ENCODE assay signal across 26 cellular contexts in genomic region chr4:133188433-133189175, GRCh38. TPM values are rescaled to one million over a fixed set of nuclear protein-coding genes. Genes with fewer than 3 reads are reported as not detected.
DNase-seq lines count a peak whose midpoint lies in the region; ATAC-seq, FAIRE-seq and TF ChIP-seq lines count a peak whose summit lies in the region.
"Had no signal": no experiment of that assay in that cellular context is flagged by ENCODE, and none has a peak within 500 bp of the region (broad histone marks: within the 10 kb centered on the region; RNA-seq: fewer than 3 reads in every experiment).

No MANE protein-coding gene starts in this region.

- H3K36me3 ChIP-seq in GM23338 (ENCODE audit: insufficient read depth) (no peaks in the 10 kb centered on the region), OCI-LY1 (ENCODE audit: insufficient read depth, low read length) (no peaks in the 10 kb centered on the region), WERI-Rb-1 (no peaks in the 10 kb centered on the region)
- H3K36me3 ChIP-seq: heart left ventricle, left lung had no signal

- H3K36me3 Mint-ChIP-seq in GM23338 (ENCODE audit: low read depth) = no peaks in the 10 kb centered on the region
- H3K36me3 Mint-ChIP-seq in mesothelial cell of epicardium = no peaks in the 10 kb centered on the region
- H3K36me3 Mint-ChIP-seq: activated naive CD8-positive, alpha-beta T cell; CD14-positive monocyte; IgD-negative memory B cell; stimulated activated naive B cell treated with anti-CD40 and anti-IgM and Interleukin-4, amounts not matched to agents 10 μg/mL and 1 μg/mL and 100 μg/mL, for 72 hours had no signal

- no peak for ATAC-seq in GM23338
- ATAC-seq: activated T-helper 17 cell treated with anti-CD3 and anti-CD28 coated beads, Interleukin-2, amount 50 U/mL, for 72 hours; heart left ventricle; left lung; stimulated activated naive B cell treated with anti-CD40 and anti-IgM and Interleukin-4, amounts not matched to agents 10 μg/mL and 1 μg/mL and 100 μg/mL, for 72 hours had no signal

- H3K9me2 ChIP-seq in GM23338 (ENCODE audit: insufficient read depth) = no peaks in the 10 kb centered on the region
- H3K9me2 ChIP-seq in OCI-LY1 (ENCODE audit: low read depth, low read length) = no peaks in the 10 kb centered on the region

- H3K4me3 ChIP-seq in GM23338 (no peak overlapping the region), OCI-LY1 (ENCODE audit: low read depth, low read length, poor library complexity, severe bottlenecking) (peak overlapping the region; percentile 23), WERI-Rb-1 (ENCODE audit: low read depth, low read length) (no peak overlapping the region)
- H3K4me3 ChIP-seq: heart left ventricle, left lung, testis had no signal

- no peak for TF ChIP-seq POLR2A in GM12892 (IDR thresholded peaks at IDR 0.05; ENCODE audit: low read depth, low read length)

- H3K4me2 ChIP-seq in GM23338 (no peak overlapping the region), OCI-LY1 (ENCODE audit: low read length) (peak overlapping the region; percentile 59)

- peak; percentile 47 for FAIRE-seq in frontal cortex (lab: Jason Lieb, UNC)
- FAIRE-seq in GM12892 (lab: Jason Lieb, UNC) = no peak
- FAIRE-seq: GM12891 had no signal

- H3K27me3 Mint-ChIP-seq in GM23338 (ENCODE audit: insufficient read depth, low read depth, poor library complexity) (no peaks in the 10 kb centered on the region), mesothelial cell of epicardium (ENCODE audit: low read depth) (no peaks in the 10 kb centered on the region)
- H3K27me3 Mint-ChIP-seq: activated naive CD8-positive, alpha-beta T cell; activated T-helper 17 cell treated with anti-CD3 and anti-CD28 coated beads, Interleukin-2, amount 50 U/mL, for 72 hours; brain; IgD-negative memory B cell; stimulated activated naive B cell treated with anti-CD40 and anti-IgM and Interleukin-4, amounts not matched to agents 10 μg/mL and 1 μg/mL and 100 μg/mL, for 72 hours had no signal

- H4K20me1 ChIP-seq in GM23338 (replicated peaks; ENCODE audit: insufficient read depth) = no peaks in the 10 kb centered on the region
- no peaks in the 10 kb centered on the region for H4K20me1 ChIP-seq in OCI-LY1 (ENCODE audit: insufficient read depth, low read length)

- H3K79me2 ChIP-seq in GM23338 (replicated peaks; ENCODE audit: insufficient read depth) (no peaks in the 10 kb centered on the region), OCI-LY1 (ENCODE audit: insufficient read depth, low read length) (no peaks in the 10 kb centered on the region)

- peak; percentile 17 for DNase-seq in ELR (ENCODE audit: low read depth)
- no peak for DNase-seq in GM23338 (ENCODE audit: low spot score)
- DNase-seq in frontal cortex (ENCODE audit: low spot score in 2 of 2) = no peak
- no peak for DNase-seq in GM12892 (ENCODE audit: insufficient read length)
- no peak for DNase-seq in CD1c-positive myeloid dendritic cell (ENCODE audit: extremely low spot score)
- DNase-seq in mesothelial cell of epicardium (ENCODE audit: low spot score in 2 of 2, unreplicated experiment in 2 of 2) = no peak
- no peak for DNase-seq in WERI-Rb-1
- DNase-seq: activated CD4-positive, alpha-beta T cell treated with anti-CD3 and anti-CD28 coated beads for 48 hours; cortex of kidney; DMS 273 treated with DMSO at 0.1 percent for 48 hours; heart left ventricle; left lung; MV-4-11; NCI-H187; NCI-H510A; nephron progenitor cell; stimulated activated naive B cell treated with anti-CD40 and anti-IgM and Interleukin-4, amounts not matched to agents 10 μg/mL and 1 μg/mL and 100 μg/mL, for 72 hours; SW 1271; testis had no signal

- no peaks in the 10 kb centered on the region for H3K27me3 ChIP-seq in GM23338 (ENCODE audit: insufficient read depth)
- no peaks in the 10 kb centered on the region for H3K27me3 ChIP-seq in OCI-LY1 (ENCODE audit: insufficient read depth, low read length)
- H3K27me3 ChIP-seq in WERI-Rb-1 (ENCODE audit: insufficient read depth, low read depth, severe bottlenecking) = no peaks in the 10 kb centered on the region
- H3K27me3 ChIP-seq: heart left ventricle, left lung, testis had no signal

- H3K27ac ChIP-seq in GM23338 (ENCODE audit: low read depth) = no peak overlapping the region
- no peak overlapping the region for H3K27ac ChIP-seq in OCI-LY1 (ENCODE audit: low read depth, low read length, poor library complexity, severe bottlenecking)
- H3K27ac ChIP-seq in WERI-Rb-1 = no peak overlapping the region
- H3K27ac ChIP-seq: heart left ventricle, left lung, testis had no signal

- H3F3A ChIP-seq in GM23338 (replicated peaks; ENCODE audit: low read depth) (no peaks in the 10 kb centered on the region), OCI-LY1 (ENCODE audit: insufficient read depth, low read length) (no peaks in the 10 kb centered on the region)

- no peaks in the 10 kb centered on the region for H3K4me1 ChIP-seq in GM23338 (ENCODE audit: insufficient read depth)
- H3K4me1 ChIP-seq in OCI-LY1 (ENCODE audit: insufficient read depth, low read length, severe bottlenecking) = peaks cover 29% of the 10 kb centered on the region
- H3K4me1 ChIP-seq: heart left ventricle, left lung, testis had no signal

- H3K4me3 Mint-ChIP-seq in GM23338 (no peak overlapping the region), mesothelial cell of epicardium (no peak overlapping the region)
- H3K4me3 Mint-ChIP-seq: activated naive CD8-positive, alpha-beta T cell; activated T-helper 17 cell treated with anti-CD3 and anti-CD28 coated beads, Interleukin-2, amount 50 U/mL, for 72 hours; brain; CD14-positive monocyte; IgD-negative memory B cell; nephron progenitor cell; stimulated activated naive B cell treated with anti-CD40 and anti-IgM and Interleukin-4, amounts not matched to agents 10 μg/mL and 1 μg/mL and 100 μg/mL, for 72 hours had no signal

- H3K9ac ChIP-seq in OCI-LY1 (ENCODE audit: low read length) = no peak overlapping the region

- H3K9me3 Mint-ChIP-seq in GM23338 (no peaks in the 10 kb centered on the region), mesothelial cell of epicardium (no peaks in the 10 kb centered on the region)
- H3K9me3 Mint-ChIP-seq: activated T-helper 17 cell treated with anti-CD3 and anti-CD28 coated beads, Interleukin-2, amount 50 U/mL, for 72 hours; brain; CD14-positive monocyte; IgD-negative memory B cell; nephron progenitor cell; stimulated activated naive B cell treated with anti-CD40 and anti-IgM and Interleukin-4, amounts not matched to agents 10 μg/mL and 1 μg/mL and 100 μg/mL, for 72 hours had no signal

- H3K4me1 Mint-ChIP-seq in GM23338 = no peaks in the 10 kb centered on the region
- H3K4me1 Mint-ChIP-seq in mesothelial cell of epicardium = no peaks in the 10 kb centered on the region
- H3K4me1 Mint-ChIP-seq: activated T-helper 17 cell treated with anti-CD3 and anti-CD28 coated beads, Interleukin-2, amount 50 U/mL, for 72 hours; CD14-positive monocyte; IgD-negative memory B cell; stimulated activated naive B cell treated with anti-CD40 and anti-IgM and Interleukin-4, amounts not matched to agents 10 μg/mL and 1 μg/mL and 100 μg/mL, for 72 hours had no signal

- H3K9me3 ChIP-seq in OCI-LY1 (ENCODE audit: low read length) (no peaks in the 10 kb centered on the region), WERI-Rb-1 (ENCODE audit: severe bottlenecking) (no peaks in the 10 kb centered on the region)
- H3K9me3 ChIP-seq: heart left ventricle, left lung, testis had no signal

- H2AFZ ChIP-seq in GM23338 (no peak overlapping the region), OCI-LY1 (ENCODE audit: low read length) (peak overlapping the region; percentile 98)

- peak overlapping the region; percentile 72; the same call in 1 of the 2 replicates for H3K27ac Mint-ChIP-seq in GM23338
- H3K27ac Mint-ChIP-seq in mesothelial cell of epicardium = no peak overlapping the region
- H3K27ac Mint-ChIP-seq: activated naive CD8-positive, alpha-beta T cell; activated T-helper 17 cell treated with anti-CD3 and anti-CD28 coated beads, Interleukin-2, amount 50 U/mL, for 72 hours; brain; CD14-positive monocyte; IgD-negative memory B cell; nephron progenitor cell; stimulated activated naive B cell treated with anti-CD40 and anti-IgM and Interleukin-4, amounts not matched to agents 10 μg/mL and 1 μg/mL and 100 μg/mL, for 72 hours had no signal

- no peak for TF ChIP-seq CTCF in GM23338 (conservative IDR thresholded peaks at IDR 0.05; ENCODE audit: low read depth in 2 of 2)
- no peak for TF ChIP-seq CTCF in OCI-LY1 (IDR thresholded peaks at IDR 0.05; ENCODE audit: low read length)
- TF ChIP-seq CTCF in mesothelial cell of epicardium (IDR thresholded peaks at IDR 0.05; ENCODE audit: unreplicated experiment) = no peak
- TF ChIP-seq CTCF in WERI-Rb-1 (IDR thresholded peaks at IDR 0.05; ENCODE audit: low read depth, low read length) = no peak

TF ChIP-seq in GM23338, 12 proteins besides CTCF, POLR2A, EP300 and RAD21:
- no peak for TF ChIP-seq CREB1 (CRISPR knock-in tag; IDR thresholded peaks at IDR 0.05; ENCODE audit: low read depth)
- no peak for TF ChIP-seq REST (IDR thresholded peaks at IDR 0.05; ENCODE audit: unreplicated experiment)
- no peak for TF ChIP-seq NANOG (IDR thresholded peaks at IDR 0.05; ENCODE audit: borderline replicate concordance)
- no peak for TF ChIP-seq POLR2AphosphoS5 (IDR thresholded peaks at IDR 0.05; ENCODE audit: low read depth)

RNA-seq across cellular contexts. Expression of gene PCDH10, which starts 39.5 kb away (rescaled TPM):
- total RNA-seq in GM23338 (2014; rRNA removed; shearing (Covaris generic)) = 4.0 and 5.6 TPM in 2 replicates
- polyA plus RNA-seq in GM23338 (2016; fragmentation: Nextera tagmentation; extraction: Ambion mirVana) = 0.75 and 1.2 TPM in 2 replicates
- total RNA-seq in frontal cortex (110 TPM), mesothelial cell of epicardium (21.3 to 22.3 TPM (median 21.3 TPM) in 3 replicates)
- not detected for polyA plus RNA-seq in GM12892 (2012; ENCODE audit: missing spikeins)
- total RNA-seq: activated T-helper 17 cell treated with anti-CD3 and anti-CD28 coated beads, Interleukin-2, amount 50 U/mL, for 72 hours had no signal
- polyA plus RNA-seq: CD14-positive monocyte, IgD-negative memory B cell had no signal
